ENCODE assay signal across 8 cellular contexts in genomic region chr16:14070555-14070876, GRCh38. TPM values are rescaled to one million over a fixed set of nuclear protein-coding genes. Genes with fewer than 3 reads are reported as not detected.
A peak's percentile ranks its signal among the peaks of the same experiment; 100 is the strongest.
DNase-seq lines count a peak whose midpoint lies in the region; ATAC-seq and TF ChIP-seq lines count a peak whose summit lies in the region.

No MANE protein-coding gene starts in this region.

- no peak for TF ChIP-seq CTCF in dorsolateral prefrontal cortex (IDR thresholded peaks at IDR 0.05 in 54 of 56, conservative IDR thresholded peaks at IDR 0.05 in 2 of 56; ENCODE audit: low read depth in 1 of 56, partially characterized antibody in 56 of 56)
- TF ChIP-seq CTCF in neural progenitor cell (IDR thresholded peaks at IDR 0.05): no peak

- H2AFZ ChIP-seq in neural progenitor cell (replicated peaks): peak overlapping the region; percentile 97

- H3K9ac ChIP-seq in neural progenitor cell: no peak overlapping the region

- no peaks in the 10 kb centered on the region for H3K27me3 ChIP-seq in dorsolateral prefrontal cortex
- H3K27me3 ChIP-seq in neural progenitor cell: no peaks in the 10 kb centered on the region

- no peaks in the 10 kb centered on the region for H3K36me3 ChIP-seq in neural progenitor cell

- ATAC-seq in GM19372 (IDR thresholded peaks at IDR 0.05; ENCODE audit: low read depth, unreplicated experiment) (peak; percentile 8), GM21381 (IDR thresholded peaks at IDR 0.05; ENCODE audit: unreplicated experiment) (no peak)

- peaks cover 5% of the 10 kb centered on the region for H3F3A ChIP-seq in neural progenitor cell (ENCODE audit: low read depth)

- peaks cover 41% of the 10 kb centered on the region for H3K79me2 ChIP-seq in neural progenitor cell (ENCODE audit: low read depth)

- DNase-seq in dorsolateral prefrontal cortex: no peak
- DNase-seq in neural progenitor cell (ENCODE audit: low spot score): no peak
- no peak for DNase-seq in NCI-H146 (lab: John Stamatoyannopoulos, UW)
- DNase-seq in NCI-H748 treated with DMSO at 0.1 percent for 48 hours (lab: John Stamatoyannopoulos, UW): no peak
- DNase-seq in activated CD4-positive, CD25-positive, alpha-beta regulatory T cell treated with anti-CD3 and anti-CD28 coated beads, Interleukin-2, amount 50 U/mL, for 72 hours: no peak

- intact Hi-C loops in dorsolateral prefrontal cortex (cut with DNase I): loop anchor here in 1 of 2 donors (5.0 to 10.0 kb wide), 3 partner anchors 68 to 146 kb away; partner anchors contain the start of gene ERCC4

- H3K4me2 ChIP-seq in neural progenitor cell: peak overlapping the region; percentile 84

- H3K9me3 ChIP-seq in neural progenitor cell (ENCODE audit: low read depth): no peaks in the 10 kb centered on the region

- H3K36me3 Mint-ChIP-seq in IgD-negative memory B cell: no peaks in the 10 kb centered on the region
- no peaks in the 10 kb centered on the region for H3K36me3 Mint-ChIP-seq in neural progenitor cell

- H3K27me3 Mint-ChIP-seq in IgD-negative memory B cell (peaks cover 3% of the 10 kb centered on the region), neural progenitor cell (ENCODE audit: insufficient read depth, low read depth) (peaks cover 5% of the 10 kb centered on the region)

- H3K27ac Mint-ChIP-seq in IgD-negative memory B cell (peak overlapping the region; percentile 41 to 88 (median 70)), neural progenitor cell (no peak overlapping the region)

- H3K4me1 Mint-ChIP-seq in IgD-negative memory B cell: peaks cover 0 to 7% (median 6%) of the 10 kb centered on the region in 3 donors
- H3K4me1 Mint-ChIP-seq in neural progenitor cell: peaks cover 20% of the 10 kb centered on the region

- H3K4me1 ChIP-seq in neural progenitor cell: peaks cover 15% of the 10 kb centered on the region

- peak overlapping the region in 58 of 59 donors; percentile 35 to 93 (median 83) for H3K27ac ChIP-seq in dorsolateral prefrontal cortex
- H3K27ac ChIP-seq in neural progenitor cell: no peak overlapping the region

- H3K4me3 ChIP-seq in dorsolateral prefrontal cortex: peak overlapping the region; percentile 61 to 96 (median 84)
- peak overlapping the region; percentile 92 for H3K4me3 ChIP-seq in neural progenitor cell

- H3K9me3 Mint-ChIP-seq in IgD-negative memory B cell: no peaks in the 10 kb centered on the region
- no peaks in the 10 kb centered on the region for H3K9me3 Mint-ChIP-seq in neural progenitor cell

- H4K20me1 ChIP-seq in neural progenitor cell (ENCODE audit: low read depth): peaks cover 4% of the 10 kb centered on the region

- peak overlapping the region; percentile 88 to 96 (median 93) for H3K4me3 Mint-ChIP-seq in IgD-negative memory B cell
- peak overlapping the region; percentile 90 for H3K4me3 Mint-ChIP-seq in neural progenitor cell

RNA-seq across cellular contexts. Expression of gene MRTFB, which starts 0.6 kb away (rescaled TPM):
- 6.6 TPM for polyA plus RNA-seq in IgD-negative memory B cell
- 100 to 1,000 TPM in 119 of 120 experiments, 10 to 100 TPM in 1; 76.4 to 314 (median 223) TPM for total RNA-seq in dorsolateral prefrontal cortex
- total RNA-seq in neural progenitor cell (ENCODE audit: low replicate concordance): 25.8 and 26.8 TPM in 2 replicates
